26 cellular contexts compared by ENCODE assay signal in genomic region chr7:28310449-28310848, GRCh38.
"Had no signal": no experiment of that assay in that cellular context is flagged by ENCODE, and none has a peak within 500 bp of the region (broad histone marks: within the 10 kb centered on the region; RNA-seq: fewer than 3 reads in every experiment).

No MANE protein-coding gene starts in this region.

- H3K27me3 ChIP-seq: testis, thyroid gland, upper lobe of left lung, uterus, vagina had no signal

- H3K4me1 ChIP-seq: stomach, thyroid gland, tibial artery, transverse colon, upper lobe of left lung, upper lobe of right lung, uterus, vagina had no signal

- H3K36me3 ChIP-seq: stomach, suprapubic skin, thoracic aorta, thyroid gland, tibial artery, tibial nerve, transverse colon, upper lobe of left lung, upper lobe of right lung, uterus, vagina had no signal

- DNase-seq: stimulated activated CD4-positive, alpha-beta T cell treated with anti-CD3 and anti-CD28 coated beads, Interleukin-2, amount 100 ng/mL, for 48 hours; stimulated activated CD4-positive, alpha-beta T cell treated with anti-CD3 and anti-CD28 coated beads, Interleukin-4, amount 100 ng/mL, for 1 hour; stimulated activated CD4-positive, alpha-beta T cell treated with anti-CD3 and anti-CD28 coated beads, Interleukin-4, amount 100 ng/mL, for 24 hours; stimulated activated CD4-positive, alpha-beta T cell treated with anti-CD3 and anti-CD28 coated beads, Interleukin-4, amount 100 ng/mL, for 4 hours; stimulated activated CD8-positive, alpha-beta memory T cell treated with anti-CD3 and anti-CD28 coated beads, Interleukin-4, amount 100 ng/mL, for 48 hours; stimulated activated naive B cell treated with anti-CD40 and anti-IgM and Interleukin-4, amounts not matched to agents 10 μg/mL and 1 μg/mL and 100 μg/mL, for 72 hours; stimulated activated naive CD4-positive, alpha-beta T cell; stimulated activated naive CD4-positive, alpha-beta T cell treated with Interleukin-2 at 50 U/mL for 16 hours; stimulated activated naive CD8-positive, alpha-beta T cell treated with anti-CD3 and anti-CD28 coated beads, Interleukin-15, amount 100 ng/mL, for 72 hours; stimulated activated naive CD8-positive, alpha-beta T cell treated with anti-CD3 and anti-CD28 coated beads, Interleukin-15, Interleukin-2, amounts not matched to agents 100 U/mL and 50 U/mL, for 24 hours; stomach; substantia nigra; testis; thyroid gland; tibial artery; transverse colon; trophoblast cell; upper lobe of left lung; upper lobe of right lung; uterus had no signal

- H3K9me3 ChIP-seq: stomach, suprapubic skin, testis, thoracic aorta, thyroid gland, tibial artery, tibial nerve, transverse colon, upper lobe of left lung, upper lobe of right lung, uterus, vagina had no signal

- FAIRE-seq: urothelium cell line had no signal

- H3K4me3 ChIP-seq: stomach, suprapubic skin, testis, thoracic aorta, thyroid gland, tibial artery, tibial nerve, transverse colon, upper lobe of left lung, upper lobe of right lung, uterus, vagina had no signal

- ATAC-seq: stimulated activated effector memory CD8-positive, alpha-beta T cell treated with anti-CD3 and anti-CD28 coated beads, Interleukin-12 subunit alpha, Interleukin-12 subunit beta, amount 100 ng/mL, for 72 hours; stimulated activated naive CD8-positive, alpha-beta T cell treated with anti-CD3 and anti-CD28 coated beads, Interleukin-15, amount 100 ng/mL, for 72 hours; stimulated activated naive CD8-positive, alpha-beta T cell treated with anti-CD3 and anti-CD28 coated beads, Interleukin-15, Interleukin-2, amounts not matched to agents 100 U/mL and 50 U/mL, for 24 hours; upper lobe of right lung had no signal

- H3K27ac ChIP-seq: stomach, suprapubic skin, testis, thoracic aorta, thyroid gland, tibial artery, tibial nerve, transverse colon, upper lobe of left lung, upper lobe of right lung, uterus, vagina had no signal
